ENCODE assay signal across 15 cellular contexts in genomic region chr7:109387530-109387929, GRCh38.
"Had no signal": no experiment of that assay in that cellular context is flagged by ENCODE, and none has a peak within 500 bp of the region (broad histone marks: within the 10 kb centered on the region; RNA-seq: fewer than 3 reads in every experiment).

No MANE protein-coding gene starts in this region.

- H3K4me1 Mint-ChIP-seq: neural crest cell; stimulated activated naive B cell treated with anti-CD40 and anti-IgM and Interleukin-4, amounts not matched to agents 10 μg/mL and 1 μg/mL and 100 μg/mL, for 72 hours had no signal

- H3K36me3 ChIP-seq: ovary, tibial artery had no signal

- H3K27me3 Mint-ChIP-seq: activated CD4-positive, alpha-beta memory T cell treated with anti-CD3 and anti-CD28 coated beads for 36 hours; activated naive CD8-positive, alpha-beta T cell; dendritic cell treated with granulocyte-macrophage colony-stimulating factor and Interleukin-4, amounts not matched to agents 40 ng/mL and 50 ng/mL, for 4 days; effector memory CD8-positive, alpha-beta T cell; stimulated activated naive B cell treated with anti-CD40 and anti-IgM and Interleukin-4, amounts not matched to agents 10 μg/mL and 1 μg/mL and 100 μg/mL, for 72 hours had no signal

- H3K27ac Mint-ChIP-seq: activated CD4-positive, alpha-beta memory T cell treated with anti-CD3 and anti-CD28 coated beads for 36 hours; activated naive CD8-positive, alpha-beta T cell; dendritic cell treated with granulocyte-macrophage colony-stimulating factor and Interleukin-4, amounts not matched to agents 40 ng/mL and 50 ng/mL, for 4 days; effector memory CD8-positive, alpha-beta T cell; stimulated activated naive B cell treated with anti-CD40 and anti-IgM and Interleukin-4, amounts not matched to agents 10 μg/mL and 1 μg/mL and 100 μg/mL, for 72 hours had no signal

- H3K27me3 ChIP-seq: ovary, tibial artery had no signal

- H3K36me3 Mint-ChIP-seq: activated CD4-positive, alpha-beta memory T cell treated with anti-CD3 and anti-CD28 coated beads for 36 hours; activated naive CD8-positive, alpha-beta T cell; stimulated activated naive B cell treated with anti-CD40 and anti-IgM and Interleukin-4, amounts not matched to agents 10 μg/mL and 1 μg/mL and 100 μg/mL, for 72 hours had no signal

- H3K9me3 ChIP-seq: ovary, tibial artery had no signal

- H3K4me1 ChIP-seq: tibial artery had no signal

- H3K4me3 Mint-ChIP-seq: activated CD4-positive, alpha-beta memory T cell treated with anti-CD3 and anti-CD28 coated beads for 36 hours; activated naive CD8-positive, alpha-beta T cell; dendritic cell treated with granulocyte-macrophage colony-stimulating factor and Interleukin-4, amounts not matched to agents 40 ng/mL and 50 ng/mL, for 4 days; effector memory CD8-positive, alpha-beta T cell; neural crest cell; stimulated activated naive B cell treated with anti-CD40 and anti-IgM and Interleukin-4, amounts not matched to agents 10 μg/mL and 1 μg/mL and 100 μg/mL, for 72 hours had no signal

- DNase-seq: activated CD4-positive, alpha-beta memory T cell treated with anti-CD3 and anti-CD28 coated beads for 36 hours; activated CD4-positive, alpha-beta T cell treated with anti-CD3 and anti-CD28 coated beads for 1 hour; activated gamma-delta T cell; activated T-cell treated with anti-CD3 and anti-CD28 coated beads, Interleukin-2, amount 50 U/mL, for 48 hours; anterior cingulate cortex; effector memory CD8-positive, alpha-beta T cell; foreskin melanocyte; mesendoderm; stimulated activated naive B cell treated with anti-CD40 and anti-IgM and Interleukin-4, amounts not matched to agents 10 μg/mL and 1 μg/mL and 100 μg/mL, for 72 hours had no signal

- H3K4me3 ChIP-seq: ovary, tibial artery had no signal

- H3K9me3 Mint-ChIP-seq: neural crest cell had no signal

- H3K27ac ChIP-seq: epithelial cell of prostate, ovary, tibial artery had no signal

- ATAC-seq: effector memory CD8-positive, alpha-beta T cell had no signal
